Comparison of ENCODE assay signal across 12 cellular contexts in the genomic region with DNA sequence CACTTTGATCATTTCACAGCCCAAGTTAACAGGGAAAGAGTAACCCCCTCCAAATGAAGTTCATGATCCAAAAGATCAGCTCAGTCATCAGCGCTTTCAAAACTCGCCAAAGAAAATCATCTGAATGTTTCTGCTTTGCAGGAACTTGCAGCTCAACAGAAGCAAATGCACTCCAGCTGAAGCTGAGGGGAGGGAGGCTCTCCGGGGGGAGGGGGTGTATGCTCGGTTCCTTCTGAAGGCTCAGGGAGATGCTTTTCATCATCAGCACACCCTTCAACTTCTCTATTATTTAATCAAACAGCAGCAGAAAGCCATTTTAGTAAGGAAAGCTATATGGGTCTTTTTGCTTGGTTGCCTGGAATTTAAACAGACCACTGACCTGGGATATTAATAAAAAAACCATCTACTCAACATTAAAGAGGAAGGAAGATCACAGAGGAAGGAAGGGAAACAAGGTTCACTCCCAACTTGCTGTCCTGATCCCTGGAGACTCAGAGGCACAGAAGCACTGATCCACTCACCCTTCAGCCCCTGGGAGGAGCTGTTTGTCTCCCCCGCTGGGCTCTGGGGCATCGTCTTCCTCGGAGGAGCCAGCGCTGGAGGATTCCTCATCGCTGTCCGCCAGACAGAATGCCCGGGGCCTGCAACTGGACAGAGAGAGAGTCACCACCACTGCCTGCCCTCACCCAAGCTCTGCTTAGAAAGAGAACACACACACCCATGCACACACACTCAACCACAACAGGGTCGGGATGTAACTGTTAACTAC. TPM values are rescaled to one million over a fixed set of nuclear protein-coding genes. Genes with fewer than 3 reads are reported as not detected.
DNase-seq lines count a peak whose midpoint lies in the region; ATAC-seq and TF ChIP-seq lines count a peak whose summit lies in the region.
"Had no signal": no experiment of that assay in that cellular context is flagged by ENCODE, and none has a peak within 500 bp of the region (broad histone marks: within the 10 kb centered on the region; RNA-seq: fewer than 3 reads in every experiment).

No MANE protein-coding gene starts in this region.

- H2BK120ac ChIP-seq in mesendoderm (ENCODE audit: low read depth, low read length), result no peak overlapping the region

- H3K27me3 ChIP-seq in heart right ventricle, result no peaks in the 10 kb centered on the region
- H3K27me3 ChIP-seq in uterus, result no peaks in the 10 kb centered on the region
- no peaks in the 10 kb centered on the region for H3K27me3 ChIP-seq in effector memory CD4-positive, alpha-beta T cell (replicated peaks; ENCODE audit: control insufficient read depth, insufficient read depth, low read length, poor library complexity, severe bottlenecking)
- no peaks in the 10 kb centered on the region for H3K27me3 ChIP-seq in mesendoderm (ENCODE audit: insufficient read depth, low read length, poor library complexity)
- no peaks in the 10 kb centered on the region for H3K27me3 ChIP-seq in transverse colon

- peak overlapping the region; percentile 86 to 96 (median 92) for H3K27ac ChIP-seq in heart right ventricle
- peak overlapping the region; percentile 28 to 64 for H3K27ac ChIP-seq in uterus
- H3K27ac ChIP-seq in effector memory CD4-positive, alpha-beta T cell (ENCODE audit: insufficient read depth, low read length, poor library complexity, severe bottlenecking), result no peak overlapping the region
- H3K27ac ChIP-seq in mesendoderm (ENCODE audit: low read depth, low read length), result no peak overlapping the region
- H3K27ac ChIP-seq in transverse colon, result no peak overlapping the region

- H2AK5ac ChIP-seq in mesendoderm (ENCODE audit: low read length), result no peak overlapping the region

- H3K56ac ChIP-seq in mesendoderm (ENCODE audit: low read length), result no peak overlapping the region

- H3K79me2 ChIP-seq in mesendoderm (ENCODE audit: control insufficient read depth, insufficient read depth, low read length), result no peaks in the 10 kb centered on the region

- no peak overlapping the region for H2BK15ac ChIP-seq in mesendoderm (replicated peaks; ENCODE audit: low read depth)

- H3K79me1 ChIP-seq in mesendoderm (ENCODE audit: low read length), result no peaks in the 10 kb centered on the region

- H3K18ac ChIP-seq in mesendoderm (ENCODE audit: low read length), result no peak overlapping the region

- H3K27ac Mint-ChIP-seq in dendritic cell treated with granulocyte-macrophage colony-stimulating factor and Interleukin-4, amounts not matched to agents 40 ng/mL and 50 ng/mL, for 4 days, result peak overlapping the region; percentile 71
- H3K27ac Mint-ChIP-seq in neural crest cell (ENCODE audit: unreplicated experiment), result peak overlapping the region; percentile 75
- H3K27ac Mint-ChIP-seq: activated T-helper 1 cell treated with anti-CD3 and anti-CD28 coated beads, Interleukin-12 subunit alpha, Interleukin-12 subunit beta, Interleukin-2, Interleukin-4 antibody, amounts not matched to agents 30 ng/mL and 10 ng/mL and 1 ng/mL, durations not matched to agents 14 hours and 24 hours and 36 hours had no signal

- peaks cover 34% of the 10 kb centered on the region for H3K4me1 Mint-ChIP-seq in dendritic cell treated with granulocyte-macrophage colony-stimulating factor and Interleukin-4, amounts not matched to agents 40 ng/mL and 50 ng/mL, for 4 days (ENCODE audit: low read depth)
- H3K4me1 Mint-ChIP-seq in neural crest cell, result peaks cover 29% of the 10 kb centered on the region

- in situ Hi-C loops in transverse colon (cut with MboI; ENCODE audit: low pct_ligation_motif_present in 1 of 4, low pct_unique_long_range_greater_than_20kb in 1 of 4, low sequenced_read_pairs in 3 of 4), result loop anchor here in 3 of 4 donors (10.0 to 25.0 kb wide), 3 partner anchors 108 to 133 kb away; a partner anchor contains a TSS

- TF ChIP-seq POLR2A in uterus (IDR thresholded peaks at IDR 0.05), result no peak
- no peak for TF ChIP-seq POLR2A in transverse colon (IDR thresholded peaks at IDR 0.05)

- H3K4me2 ChIP-seq in mesendoderm (ENCODE audit: low read length), result no peak overlapping the region

- no peak overlapping the region for H3K23ac ChIP-seq in mesendoderm (ENCODE audit: low read length)

- H3K4me1 ChIP-seq in heart right ventricle (peaks cover 39 to 96% (median 87%) of the 10 kb centered on the region in 9 donors), uterus (peaks cover 0 to 7% of the 10 kb centered on the region in 2 donors), mesendoderm (ENCODE audit: control insufficient read depth, low read depth, low read length) (no peaks in the 10 kb centered on the region), transverse colon (peaks cover 7 to 25% (median 13%) of the 10 kb centered on the region in 4 donors)
- H3K4me1 ChIP-seq in effector memory CD4-positive, alpha-beta T cell (ENCODE audit: control insufficient read depth, insufficient read depth, low read length, poor library complexity, severe bottlenecking), result no peaks in the 10 kb centered on the region

- H3K36me3 ChIP-seq in heart right ventricle (peaks cover 0 to 39% (median 5%) of the 10 kb centered on the region in 9 donors), uterus (no peaks in the 10 kb centered on the region), mesendoderm (ENCODE audit: control insufficient read depth, insufficient read depth, low read length) (no peaks in the 10 kb centered on the region), transverse colon (peaks cover 0 to 3% (median 0%) of the 10 kb centered on the region in 4 donors)
- peaks cover 10% of the 10 kb centered on the region for H3K36me3 ChIP-seq in effector memory CD4-positive, alpha-beta T cell (ENCODE audit: control insufficient read depth, insufficient read depth, low read length)

- H3K4me3 ChIP-seq in heart right ventricle (no peak overlapping the region), uterus (no peak overlapping the region), mesendoderm (ENCODE audit: low read length) (no peak overlapping the region), transverse colon (no peak overlapping the region)
- no peak overlapping the region for H3K4me3 ChIP-seq in effector memory CD4-positive, alpha-beta T cell (ENCODE audit: insufficient read depth, low read depth, low read length, poor library complexity, severe bottlenecking)

- no peak for ATAC-seq in heart right ventricle
- no peak for ATAC-seq in left cardiac atrium
- ATAC-seq: SK-N-SH treated with all-trans-retinoic acid at 6 μM for 48 hours had no signal

- TF ChIP-seq EP300 in transverse colon (IDR thresholded peaks at IDR 0.05; ENCODE audit: low read depth), result no peak

- H3K27me3 Mint-ChIP-seq in dendritic cell treated with granulocyte-macrophage colony-stimulating factor and Interleukin-4, amounts not matched to agents 40 ng/mL and 50 ng/mL, for 4 days, result no peaks in the 10 kb centered on the region
- no peaks in the 10 kb centered on the region for H3K27me3 Mint-ChIP-seq in neural crest cell (ENCODE audit: low read depth)

- DNase-seq in heart right ventricle (peak in 1 of 2 donors; percentile 30), left cardiac atrium (no peak), neural crest cell (ENCODE audit: low read depth, low spot score) (no peak), uterus (no peak), mesendoderm (no peak), transverse colon (no peak)
- DNase-seq in effector memory CD4-positive, alpha-beta T cell, result no peak
- DNase-seq: activated CD4-positive, CD25-positive, alpha-beta regulatory T cell treated with anti-CD3 and anti-CD28 coated beads, Interleukin-2, amount 50 U/mL, for 72 hours; DMS53 had no signal

- H2BK5ac ChIP-seq in mesendoderm (ENCODE audit: low read length), result no peak overlapping the region

- 46 to 52% methylated on average over 12 of the region's 12 CpGs for WGBS in heart right ventricle, 2 donors
- no CpG with 5 or more reads among the region's 12 CpGs for WGBS in mesendoderm (ENCODE audit: extremely low coverage, insufficient coverage, low lambda C conversion rate)
- WGBS in transverse colon (ENCODE audit: low coverage in 1 of 2), 2 donors, result 70 to 78% methylated on average over 3 to 12 of the region's 12 CpGs

- H3K9me3 ChIP-seq in heart right ventricle (no peaks in the 10 kb centered on the region), uterus (no peaks in the 10 kb centered on the region), transverse colon (no peaks in the 10 kb centered on the region)
- H3K9me3 ChIP-seq in effector memory CD4-positive, alpha-beta T cell (ENCODE audit: control insufficient read depth, low read length), result no peaks in the 10 kb centered on the region

- no peak overlapping the region for H3K4me3 Mint-ChIP-seq in dendritic cell treated with granulocyte-macrophage colony-stimulating factor and Interleukin-4, amounts not matched to agents 40 ng/mL and 50 ng/mL, for 4 days
- H3K4me3 Mint-ChIP-seq in neural crest cell, result no peak overlapping the region
- H3K4me3 Mint-ChIP-seq: activated T-helper 1 cell treated with anti-CD3 and anti-CD28 coated beads, Interleukin-12 subunit alpha, Interleukin-12 subunit beta, Interleukin-2, Interleukin-4 antibody, amounts not matched to agents 30 ng/mL and 10 ng/mL and 1 ng/mL, durations not matched to agents 14 hours and 24 hours and 36 hours had no signal

- H3K36me3 Mint-ChIP-seq in dendritic cell treated with granulocyte-macrophage colony-stimulating factor and Interleukin-4, amounts not matched to agents 40 ng/mL and 50 ng/mL, for 4 days (ENCODE audit: low read depth), result peaks cover 28% of the 10 kb centered on the region
- H3K36me3 Mint-ChIP-seq in neural crest cell (ENCODE audit: low read depth), result peaks cover 6% of the 10 kb centered on the region

- no peaks in the 10 kb centered on the region for H3K9me3 Mint-ChIP-seq in dendritic cell treated with granulocyte-macrophage colony-stimulating factor and Interleukin-4, amounts not matched to agents 40 ng/mL and 50 ng/mL, for 4 days
- no peaks in the 10 kb centered on the region for H3K9me3 Mint-ChIP-seq in neural crest cell
- H3K9me3 Mint-ChIP-seq: activated T-helper 1 cell treated with anti-CD3 and anti-CD28 coated beads, Interleukin-12 subunit alpha, Interleukin-12 subunit beta, Interleukin-2, Interleukin-4 antibody, amounts not matched to agents 30 ng/mL and 10 ng/mL and 1 ng/mL, durations not matched to agents 14 hours and 24 hours and 36 hours had no signal

- H3K9ac ChIP-seq in mesendoderm (ENCODE audit: low read length), result no peak overlapping the region

- peak in 2 of 9 donors; percentile 14 to 16 for TF ChIP-seq CTCF in heart right ventricle (IDR thresholded peaks at IDR 0.05)
- no peak for TF ChIP-seq CTCF in neural crest cell (conservative IDR thresholded peaks at IDR 0.05)
- TF ChIP-seq CTCF in uterus (IDR thresholded peaks at IDR 0.05), result no peak
- no peak for TF ChIP-seq CTCF in transverse colon (IDR thresholded peaks at IDR 0.05)

- H3K4ac ChIP-seq in mesendoderm (ENCODE audit: low read depth, low read length), result no peak overlapping the region

- intact Hi-C loops in heart right ventricle (cut with DNase I), result loop anchor here in 7 of 10 donors (5.0 to 10.0 kb wide), 6 partner anchors 60 to 128 kb away; a partner anchor contains a TSS
- intact Hi-C loops in left cardiac atrium (cut with DNase I), result loop anchor here (10.0 kb wide), 2 partner anchors 50 to 110 kb away; a partner anchor contains a TSS
- intact Hi-C loops in dendritic cell treated with granulocyte-macrophage colony-stimulating factor and Interleukin-4, amounts not matched to agents 40 ng/mL and 50 ng/mL, for 4 days (cut with micrococcal nuclease), result no loop called here
- intact Hi-C loops in uterus (cut with DNase I; ENCODE audit: low total_unique reads), result loop anchor here (10.0 kb wide), 1 partner anchor 110 kb away; a partner anchor contains a TSS
- intact Hi-C loops in transverse colon (cut with DNase I; ENCODE audit: low total_unique reads), result no loop called here

- no peak overlapping the region for H4K5ac ChIP-seq in mesendoderm (ENCODE audit: low read length)

- no peak overlapping the region for H4K8ac ChIP-seq in mesendoderm (ENCODE audit: low read depth, low read length)

RNA-seq across cellular contexts. Expression of a gene that starts 24.6 kb away (rescaled TPM):
- total RNA-seq in heart right ventricle, result 10 to 100 TPM in 3 of 10 donors, 1 to 10 TPM in 7; 5.0 to 16.6 (median 7.6) TPM
- polyA plus RNA-seq in heart right ventricle, result 1 to 10 TPM; 2.2 to 2.9 TPM
- total RNA-seq in left cardiac atrium, result 10 to 100 TPM; 11.4 to 15.4 TPM
- 8.5 and 11.1 TPM in 2 replicates for total RNA-seq in neural crest cell
- 10 to 100 TPM in 3 of 4 donors, 1 to 10 TPM in 1; 4.4 to 56.5 (median 15.0) TPM for total RNA-seq in uterus
- polyA plus RNA-seq in mesendoderm (2013, experiment 1 of 2), result 3.3 TPM
- polyA plus RNA-seq in mesendoderm (2013, experiment 2 of 2), result 2.9 TPM
- 10 to 100 TPM in 3 of 4 donors, 1 to 10 TPM in 1; 7.8 to 29.2 (median 12.8) TPM for total RNA-seq in transverse colon

Comparison
In these comparisons a context has a peak if more than half of its experiments do, and no peak if none do; other contexts are left out.
1. H3K27ac ChIP-seq: peak in heart right ventricle (10 of 10) and uterus (2 of 2); none in effector memory CD4-positive, alpha-beta T cell (single experiment), mesendoderm (single experiment) and transverse colon (0 of 4).
2. intact Hi-C loops: an anchor here in heart right ventricle (5.0 to 10.0 kb wide), left cardiac atrium (10.0 kb wide) and uterus (10.0 kb wide); none called in dendritic cell treated with granulocyte-macrophage colony-stimulating factor and Interleukin-4, amounts not matched to agents 40 ng/mL and 50 ng/mL, for 4 days and transverse colon.